ENCODE assay signal across 10 cellular contexts in the genomic region with DNA sequence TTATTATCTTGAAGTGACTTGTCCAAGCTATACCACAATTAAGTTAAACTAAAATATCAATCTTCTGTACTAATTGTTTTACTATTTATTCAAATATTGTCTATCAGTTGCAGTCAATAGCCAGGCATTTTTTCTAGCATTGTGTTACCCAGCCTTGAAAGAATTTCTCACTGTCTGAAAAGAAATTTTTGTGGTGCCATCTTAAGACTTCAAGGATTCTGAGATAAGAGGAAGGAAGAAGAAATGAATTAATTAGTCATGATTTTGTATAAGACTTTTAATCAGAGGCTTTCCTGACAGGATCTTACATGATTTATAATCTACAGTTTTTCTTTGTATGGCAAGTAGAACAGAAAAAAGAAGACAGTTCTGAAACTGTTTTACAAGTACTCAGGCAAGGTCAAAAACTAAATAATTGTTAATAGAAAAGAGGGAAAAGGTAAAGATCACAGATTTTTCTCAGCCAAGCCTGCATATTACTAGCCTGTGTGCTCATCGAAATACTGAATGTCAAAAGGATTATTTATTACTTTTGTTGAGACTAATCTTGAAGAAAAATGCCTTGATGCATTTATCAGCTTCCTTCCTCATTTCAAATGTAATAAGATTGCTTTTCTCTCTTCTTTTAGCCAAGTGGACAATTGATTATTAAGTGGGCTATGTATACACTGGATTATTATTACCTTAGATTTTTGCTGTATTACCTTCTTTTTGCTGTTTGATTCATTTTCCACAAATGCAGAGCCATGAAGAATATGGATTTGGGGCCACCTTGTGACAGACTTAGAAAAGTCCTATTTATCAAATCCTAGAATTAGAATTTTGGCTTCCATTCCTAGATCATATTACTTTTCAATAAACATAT. TPM values are rescaled to one million over a fixed set of nuclear protein-coding genes. Genes with fewer than 3 reads are reported as not detected.
DNase-seq lines count a peak whose midpoint lies in the region; ATAC-seq, FAIRE-seq and TF ChIP-seq lines count a peak whose summit lies in the region.
"Had no signal": no experiment of that assay in that cellular context is flagged by ENCODE, and none has a peak within 500 bp of the region (broad histone marks: within the 10 kb centered on the region; RNA-seq: fewer than 3 reads in every experiment).

No MANE protein-coding gene starts in this region.

- 31 to 47% methylated on average over 1 of the region's 1 CpG for WGBS in tibial nerve, 2 donors

- POLR2A ChIA-PET in activated CD8-positive, alpha-beta T cell treated with anti-CD3 and anti-CD28 coated beads for 36 hours (lab: Charles Lee) = no interaction called here
- POLR2A ChIA-PET in activated CD8-positive, alpha-beta T cell treated with anti-CD3 and anti-CD28 coated beads, Interleukin-2, amount 10 ng/mL, durations not matched to agents 7 days and 5 days (lab: Charles Lee) = no interaction called here

- peak; percentile 78 for FAIRE-seq in RCC 7860 (lab: Jason Lieb, UNC)

- H3K9me3 Mint-ChIP-seq in activated CD8-positive, alpha-beta T cell treated with anti-CD3 and anti-CD28 coated beads for 36 hours = no peaks in the 10 kb centered on the region
- H3K9me3 Mint-ChIP-seq in activated CD8-positive, alpha-beta T cell treated with anti-CD3 and anti-CD28 coated beads, Interleukin-2, amount 10 ng/mL, durations not matched to agents 7 days and 5 days (ENCODE audit: insufficient read depth) = no peaks in the 10 kb centered on the region

- H3K4me1 Mint-ChIP-seq in activated CD8-positive, alpha-beta T cell treated with anti-CD3 and anti-CD28 coated beads for 36 hours (ENCODE audit: low read depth) = no peaks in the 10 kb centered on the region
- no peaks in the 10 kb centered on the region for H3K4me1 Mint-ChIP-seq in activated CD8-positive, alpha-beta T cell treated with anti-CD3 and anti-CD28 coated beads, Interleukin-2, amount 10 ng/mL, durations not matched to agents 7 days and 5 days (ENCODE audit: low read depth)

- H3K27ac Mint-ChIP-seq in activated CD8-positive, alpha-beta T cell treated with anti-CD3 and anti-CD28 coated beads for 36 hours = no peak overlapping the region
- H3K27ac Mint-ChIP-seq in activated CD8-positive, alpha-beta T cell treated with anti-CD3 and anti-CD28 coated beads, Interleukin-2, amount 10 ng/mL, durations not matched to agents 7 days and 5 days = no peak overlapping the region

- CTCF ChIA-PET in activated CD8-positive, alpha-beta T cell treated with anti-CD3 and anti-CD28 coated beads for 36 hours (lab: Charles Lee) = no interaction called here
- CTCF ChIA-PET in activated CD8-positive, alpha-beta T cell treated with anti-CD3 and anti-CD28 coated beads, Interleukin-2, amount 10 ng/mL, durations not matched to agents 7 days and 5 days (lab: Charles Lee) = interaction anchor here (1.2 kb wide), 1 partner anchor 90 kb away, joined by 3 read pairs; no protein-coding TSS in a partner anchor

- intact Hi-C loops in activated CD8-positive, alpha-beta T cell treated with anti-CD3 and anti-CD28 coated beads for 36 hours (cut with micrococcal nuclease) = no loop called here

- H3K4me1 ChIP-seq in tibial nerve = peaks cover 0 to 2% (median 0%) of the 10 kb centered on the region in 4 donors

- peak; percentile 2 for DNase-seq in activated CD8-positive, alpha-beta T cell treated with anti-CD3 and anti-CD28 coated beads for 36 hours
- no peak for DNase-seq in activated CD8-positive, alpha-beta T cell treated with anti-CD3 and anti-CD28 coated beads, Interleukin-2, amount 10 ng/mL, durations not matched to agents 7 days and 5 days
- DNase-seq in RCC 7860 (ENCODE audit: low spot score) (peak; percentile 27), fibroblast of pulmonary artery (ENCODE audit: low read depth) (peak; percentile 85), tibial nerve (ENCODE audit: low spot score in 2 of 2) (no peak), DMS79 (lab: John Stamatoyannopoulos, UW) (no peak)
- DNase-seq: midbrain, WERI-Rb-1 had no signal

- no peaks in the 10 kb centered on the region for H3K9me3 ChIP-seq in tibial nerve

- TF ChIP-seq CTCF in activated CD8-positive, alpha-beta T cell treated with anti-CD3 and anti-CD28 coated beads for 36 hours (IDR thresholded peaks at IDR 0.05) = no peak
- TF ChIP-seq CTCF in fibroblast of pulmonary artery (IDR thresholded peaks at IDR 0.05; ENCODE audit: low read length, missing control alignments) (peak; percentile 56), tibial nerve (IDR thresholded peaks at IDR 0.05) (peak in 4 of 5 experiments; percentile 16 to 40 (median 31))

- H3K27me3 Mint-ChIP-seq in activated CD8-positive, alpha-beta T cell treated with anti-CD3 and anti-CD28 coated beads for 36 hours = no peaks in the 10 kb centered on the region
- no peaks in the 10 kb centered on the region for H3K27me3 Mint-ChIP-seq in activated CD8-positive, alpha-beta T cell treated with anti-CD3 and anti-CD28 coated beads, Interleukin-2, amount 10 ng/mL, durations not matched to agents 7 days and 5 days (ENCODE audit: low read depth)

- no peaks in the 10 kb centered on the region for H3K36me3 Mint-ChIP-seq in activated CD8-positive, alpha-beta T cell treated with anti-CD3 and anti-CD28 coated beads for 36 hours (ENCODE audit: low read depth)
- no peaks in the 10 kb centered on the region for H3K36me3 Mint-ChIP-seq in activated CD8-positive, alpha-beta T cell treated with anti-CD3 and anti-CD28 coated beads, Interleukin-2, amount 10 ng/mL, durations not matched to agents 7 days and 5 days (ENCODE audit: low read depth)

- no peak for TF ChIP-seq POLR2A in tibial nerve (IDR thresholded peaks at IDR 0.05)

- no peak for ATAC-seq in activated CD8-positive, alpha-beta T cell treated with anti-CD3 and anti-CD28 coated beads for 36 hours
- no peak for ATAC-seq in activated CD8-positive, alpha-beta T cell treated with anti-CD3 and anti-CD28 coated beads, Interleukin-2, amount 10 ng/mL, durations not matched to agents 7 days and 5 days
- ATAC-seq in GM18867 (IDR thresholded peaks at IDR 0.05; ENCODE audit: unreplicated experiment) (no peak), HG03565 (IDR thresholded peaks at IDR 0.05; ENCODE audit: unreplicated experiment) (no peak)

- no peaks in the 10 kb centered on the region for H3K36me3 ChIP-seq in tibial nerve
- H3K36me3 ChIP-seq: WERI-Rb-1 had no signal

- H3K27ac ChIP-seq in tibial nerve = no peak overlapping the region
- H3K27ac ChIP-seq: WERI-Rb-1 had no signal

- TF ChIP-seq EP300 in tibial nerve (IDR thresholded peaks at IDR 0.05) = no peak

- H3K4me3 ChIP-seq in fibroblast of pulmonary artery (replicated peaks; ENCODE audit: low read depth, low read length) (no peak overlapping the region), tibial nerve (no peak overlapping the region)

- H3K4me3 Mint-ChIP-seq in activated CD8-positive, alpha-beta T cell treated with anti-CD3 and anti-CD28 coated beads for 36 hours = no peak overlapping the region
- no peak overlapping the region for H3K4me3 Mint-ChIP-seq in activated CD8-positive, alpha-beta T cell treated with anti-CD3 and anti-CD28 coated beads, Interleukin-2, amount 10 ng/mL, durations not matched to agents 7 days and 5 days

- H3K27me3 ChIP-seq in tibial nerve = no peaks in the 10 kb centered on the region

RNA-seq across cellular contexts. Expression of a gene that starts 53.8 kb away (rescaled TPM):
- total RNA-seq in activated CD8-positive, alpha-beta T cell treated with anti-CD3 and anti-CD28 coated beads for 36 hours = not detected
- total RNA-seq in activated CD8-positive, alpha-beta T cell treated with anti-CD3 and anti-CD28 coated beads, Interleukin-2, amount 10 ng/mL, durations not matched to agents 7 days and 5 days = not detected
- 1 to 10 TPM in 2 of 4 donors, under 1 TPM in 1, not detected in 1; 0.84 to 2.7 (median 1.3) TPM for total RNA-seq in tibial nerve

RNA-seq across cellular contexts. Expression of a gene that starts 58.8 kb away (rescaled TPM):
- not detected for total RNA-seq in activated CD8-positive, alpha-beta T cell treated with anti-CD3 and anti-CD28 coated beads for 36 hours
- total RNA-seq in activated CD8-positive, alpha-beta T cell treated with anti-CD3 and anti-CD28 coated beads, Interleukin-2, amount 10 ng/mL, durations not matched to agents 7 days and 5 days = not detected
- 1 to 10 TPM in 1 of 4 donors, not detected in 3; 5.4 TPM for total RNA-seq in tibial nerve

Comparison
In these comparisons a context has a peak if more than half of its experiments do, and no peak if none do; other contexts are left out.
1. DNase-seq: peak in activated CD8-positive, alpha-beta T cell treated with anti-CD3 and anti-CD28 coated beads for 36 hours (single experiment), RCC 7860 (single experiment) and fibroblast of pulmonary artery (single experiment); none in activated CD8-positive, alpha-beta T cell treated with anti-CD3 and anti-CD28 coated beads, Interleukin-2, amount 10 ng/mL, durations not matched to agents 7 days and 5 days (single experiment), tibial nerve (0 of 2) and DMS79 (single experiment).